In the genomic region with DNA sequence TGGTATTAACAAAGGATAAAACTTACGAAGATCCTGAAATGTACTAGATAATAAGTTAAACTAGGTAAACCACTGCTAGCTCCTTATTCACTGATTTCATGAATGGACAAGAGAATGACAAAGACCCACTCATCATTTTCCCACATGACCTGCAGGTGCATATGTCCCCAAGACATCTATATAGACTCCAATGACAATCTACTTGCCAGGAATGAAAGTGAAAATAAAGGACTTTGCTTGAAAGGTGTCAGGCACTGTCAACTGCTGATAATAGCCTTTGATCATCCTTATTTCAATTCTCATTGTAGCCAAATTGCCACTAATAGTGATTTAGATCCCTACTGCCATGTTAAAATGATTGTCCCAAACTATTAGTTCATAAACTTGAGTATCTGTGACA, we compare ENCODE assay signal across 17 cellular contexts.
DNase-seq lines count a peak whose midpoint lies in the region; ATAC-seq and TF ChIP-seq lines count a peak whose summit lies in the region.
"Had no signal": no experiment of that assay in that cellular context is flagged by ENCODE, and none has a peak within 500 bp of the region (broad histone marks: within the 10 kb centered on the region; RNA-seq: fewer than 3 reads in every experiment).

No MANE protein-coding gene starts in this region.

- H3K4me1 Mint-ChIP-seq in osteocyte (ENCODE audit: unreplicated experiment), result peaks cover 58% of the 10 kb centered on the region
- no peaks in the 10 kb centered on the region for H3K4me1 Mint-ChIP-seq in natural killer cell treated with Interleukin-12 subunit alpha and Interleukin-12 subunit beta and Interleukin-15 and Interleukin-18, amount 100 ng/mL, for 72 hours (ENCODE audit: low read depth in 2 of 2)
- H3K4me1 Mint-ChIP-seq: B cell; CD4-positive, CD25-positive, alpha-beta regulatory T cell had no signal

- peaks cover 1% of the 10 kb centered on the region for H3K36me3 Mint-ChIP-seq in osteocyte (ENCODE audit: unreplicated experiment)
- H3K36me3 Mint-ChIP-seq in natural killer cell treated with Interleukin-12 subunit alpha and Interleukin-12 subunit beta and Interleukin-15 and Interleukin-18, amount 100 ng/mL, for 72 hours, result no peaks in the 10 kb centered on the region
- H3K36me3 Mint-ChIP-seq: CD4-positive, CD25-positive, alpha-beta regulatory T cell; CD8-positive, alpha-beta T cell had no signal

- H3K4me3 Mint-ChIP-seq in osteocyte (ENCODE audit: unreplicated experiment), result no peak overlapping the region
- no peak overlapping the region for H3K4me3 Mint-ChIP-seq in natural killer cell treated with Interleukin-12 subunit alpha and Interleukin-12 subunit beta and Interleukin-15 and Interleukin-18, amount 100 ng/mL, for 72 hours
- H3K4me3 Mint-ChIP-seq: B cell; CD4-positive, CD25-positive, alpha-beta regulatory T cell; CD8-positive, alpha-beta T cell; HFFc6 had no signal

- H3K9me3 Mint-ChIP-seq in osteocyte (ENCODE audit: unreplicated experiment), result no peaks in the 10 kb centered on the region
- no peaks in the 10 kb centered on the region for H3K9me3 Mint-ChIP-seq in natural killer cell treated with Interleukin-12 subunit alpha and Interleukin-12 subunit beta and Interleukin-15 and Interleukin-18, amount 100 ng/mL, for 72 hours
- H3K9me3 Mint-ChIP-seq: CD8-positive, alpha-beta T cell; HFFc6 had no signal

- H3K27me3 Mint-ChIP-seq in osteocyte (ENCODE audit: unreplicated experiment), result no peaks in the 10 kb centered on the region
- H3K27me3 Mint-ChIP-seq in natural killer cell treated with Interleukin-12 subunit alpha and Interleukin-12 subunit beta and Interleukin-15 and Interleukin-18, amount 100 ng/mL, for 72 hours, result peaks cover 2 to 13% of the 10 kb centered on the region in 2 donors
- H3K27me3 Mint-ChIP-seq: B cell; CD4-positive, CD25-positive, alpha-beta regulatory T cell had no signal

- ATAC-seq in HG03354 (IDR thresholded peaks at IDR 0.05; ENCODE audit: poor library complexity, severe bottlenecking, unreplicated experiment) (peak; percentile 45), HG03159 (IDR thresholded peaks at IDR 0.05; ENCODE audit: unreplicated experiment) (no peak)
- no peak for ATAC-seq in natural killer cell treated with Interleukin-12 subunit alpha and Interleukin-12 subunit beta and Interleukin-15 and Interleukin-18, amount 100 ng/mL, for 72 hours
- ATAC-seq: A549; CD8-positive, alpha-beta T cell had no signal

- TF ChIP-seq CTCF in osteocyte (IDR thresholded peaks at IDR 0.05), result no peak

- peak overlapping the region; percentile 82 for H3K27ac Mint-ChIP-seq in osteocyte (ENCODE audit: unreplicated experiment)
- no peak overlapping the region for H3K27ac Mint-ChIP-seq in natural killer cell treated with Interleukin-12 subunit alpha and Interleukin-12 subunit beta and Interleukin-15 and Interleukin-18, amount 100 ng/mL, for 72 hours
- H3K27ac Mint-ChIP-seq: B cell; CD4-positive, CD25-positive, alpha-beta regulatory T cell; CD8-positive, alpha-beta T cell; HFFc6 had no signal

- DNase-seq in OCI-M1 (lab: John Stamatoyannopoulos, UW), result peak; percentile 7
- DNase-seq in osteocyte (ENCODE audit: extremely low spot score, unreplicated experiment), result no peak
- no peak for DNase-seq in natural killer cell treated with Interleukin-12 subunit alpha and Interleukin-12 subunit beta and Interleukin-15 and Interleukin-18, amount 100 ng/mL, for 72 hours (ENCODE audit: low spot score)
- DNase-seq in Ammon's horn (ENCODE audit: low spot score), result no peak
- DNase-seq: 8988T; ACHN; CD4-positive, CD25-positive, alpha-beta regulatory T cell; CD8-positive, alpha-beta T cell; DMS 273 treated with DMSO at 0.1 percent for 48 hours; DMS79; GF-D8; GOT3 had no signal
